Comparison of ENCODE assay signal across 1 cellular context in genomic region chr2:43184339-43184895, GRCh38.
TF ChIP-seq lines count a peak whose summit lies in the region.

No MANE protein-coding gene starts in this region.

TF ChIP-seq in HepG2, 621 proteins besides CTCF, POLR2A, EP300 and RAD21 (continued from another document and continues in another):
- TF ChIP-seq ZBTB40 (IDR thresholded peaks at IDR 0.05), result no peak
- peak; percentile 46; the same call in 1 of the 2 replicates for TF ChIP-seq ZBTB40 (CRISPR knock-in tag; IDR thresholded peaks at IDR 0.05)
- peak; percentile 97 for TF ChIP-seq HNF4A (CRISPR knock-in tag; IDR thresholded peaks at IDR 0.05)
- peak; percentile 44; the same call in 1 of the 2 replicates for TF ChIP-seq BORCS8-MEF2B (CRISPR knock-in tag; IDR thresholded peaks at IDR 0.05)
- TF ChIP-seq EZH2 (conservative IDR thresholded peaks at IDR 0.05; ENCODE audit: low read depth, low read length), result no peak
- peak; percentile 91; the same call in 1 of the 2 replicates for TF ChIP-seq KDM3A (CRISPR knock-in tag; IDR thresholded peaks at IDR 0.05; ENCODE audit: low read depth)
- TF ChIP-seq ZNF577 (CRISPR knock-in tag; IDR thresholded peaks at IDR 0.05; ENCODE audit: borderline replicate concordance, low read depth), result no peak
- no peak for TF ChIP-seq HMG20B (CRISPR knock-in tag; conservative IDR thresholded peaks at IDR 0.05)
- TF ChIP-seq NFYC (CRISPR knock-in tag; IDR thresholded peaks at IDR 0.05), result 0 out of 2 replicates have a peak, but pooled peaks have one; percentile 16
- TF ChIP-seq ZNF501 (CRISPR knock-in tag; IDR thresholded peaks at IDR 0.05), result peak; percentile 93
- peak; percentile 90 for TF ChIP-seq TARDBP (CRISPR knock-in tag; IDR thresholded peaks at IDR 0.05)
- peak; percentile 78 for TF ChIP-seq ZHX1 (CRISPR knock-in tag; IDR thresholded peaks at IDR 0.05; ENCODE audit: low read depth)
- TF ChIP-seq ZNF605 (CRISPR knock-in tag; IDR thresholded peaks at IDR 0.05), result peak; percentile 74
- TF ChIP-seq NR2C2 (CRISPR knock-in tag; IDR thresholded peaks at IDR 0.05; ENCODE audit: borderline replicate concordance), result peak; percentile 94
- no peak for TF ChIP-seq ZNF572 (CRISPR knock-in tag; IDR thresholded peaks at IDR 0.05)
- TF ChIP-seq MTERF4 (CRISPR knock-in tag; IDR thresholded peaks at IDR 0.05), result no peak
- TF ChIP-seq BCL3 (CRISPR knock-in tag; IDR thresholded peaks at IDR 0.05), result 0 out of 2 replicates have a peak, but pooled peaks have one; percentile 85
- peak; percentile 55; the same call in 1 of the 2 replicates for TF ChIP-seq ZSCAN31 (CRISPR knock-in tag; IDR thresholded peaks at IDR 0.05; ENCODE audit: low read depth)
- TF ChIP-seq ZNF580 (CRISPR knock-in tag; IDR thresholded peaks at IDR 0.05; ENCODE audit: borderline replicate concordance, low read depth), result 0 out of 2 replicates have a peak, but pooled peaks have one; percentile 69
- TF ChIP-seq ZNF160 (CRISPR knock-in tag; IDR thresholded peaks at IDR 0.05), result peak; percentile 63; the same call in 1 of the 2 replicates
- TF ChIP-seq TIGD3 (CRISPR knock-in tag; IDR thresholded peaks at IDR 0.05; ENCODE audit: borderline replicate concordance), result no peak
- no peak for TF ChIP-seq SIN3B (IDR thresholded peaks at IDR 0.05; ENCODE audit: low read length)
- peak; percentile 18 for TF ChIP-seq ZNF781 (CRISPR knock-in tag; IDR thresholded peaks at IDR 0.05; ENCODE audit: borderline replicate concordance, not compliant biosample characterization)
- 0 out of 2 replicates have a peak, but pooled peaks have one; percentile 65 for TF ChIP-seq ZNF276 (CRISPR knock-in tag; IDR thresholded peaks at IDR 0.05; ENCODE audit: low read depth)
- no peak for TF ChIP-seq NFAT5 (CRISPR knock-in tag; IDR thresholded peaks at IDR 0.05)
- TF ChIP-seq ZKSCAN1 (IDR thresholded peaks at IDR 0.05; ENCODE audit: low read length), result 0 out of 2 replicates have a peak, but pooled peaks have one; percentile 24
- no peak for TF ChIP-seq HNRNPL (IDR thresholded peaks at IDR 0.05; ENCODE audit: low read depth, low read length)
- no peak for TF ChIP-seq MED13 (CRISPR knock-in tag; IDR thresholded peaks at IDR 0.05)
- TF ChIP-seq IRF2 (CRISPR knock-in tag; IDR thresholded peaks at IDR 0.05), result peak; percentile 78; the same call in 1 of the 2 replicates
- peak; percentile 82; the same call in 1 of the 2 replicates for TF ChIP-seq ZNF816 (CRISPR knock-in tag; IDR thresholded peaks at IDR 0.05; ENCODE audit: borderline replicate concordance)
- TF ChIP-seq MTF2 (CRISPR knock-in tag; IDR thresholded peaks at IDR 0.05; ENCODE audit: borderline replicate concordance), result no peak
